15 cellular contexts compared by ENCODE assay signal in genomic region chr1:218425647-218426342, GRCh38.
DNase-seq lines count a peak whose midpoint lies in the region; ATAC-seq, FAIRE-seq and TF ChIP-seq lines count a peak whose summit lies in the region.
"Had no signal": no experiment of that assay in that cellular context is flagged by ENCODE, and none has a peak within 500 bp of the region (broad histone marks: within the 10 kb centered on the region; RNA-seq: fewer than 3 reads in every experiment).

No MANE protein-coding gene starts in this region.

- DNase-seq in AG08395 (ENCODE audit: low spot score) = peak; percentile 54
- DNase-seq in HuH-7 (ENCODE audit: low spot score) = peak; percentile 22
- peak; percentile 94 for DNase-seq in bronchial epithelial cell (ENCODE audit: low read depth)
- no peak for DNase-seq in right cardiac atrium
- DNase-seq in stimulated activated naive CD8-positive, alpha-beta T cell treated with anti-CD3 and anti-CD28 coated beads, Interleukin-15, Interleukin-2, amounts not matched to agents 100 U/mL and 50 U/mL, for 24 hours = no peak
- DNase-seq in HuH-7.5 (ENCODE audit: low spot score) = no peak
- no peak for DNase-seq in stimulated activated effector memory CD8-positive, alpha-beta T cell treated with anti-CD3 and anti-CD28 coated beads, Interleukin-12 subunit alpha, Interleukin-12 subunit beta, amount 100 ng/mL, for 72 hours (ENCODE audit: low spot score in 2 of 2)
- DNase-seq in NCI-H2029 treated with DMSO at 0.1 percent for 48 hours (lab: John Stamatoyannopoulos, UW) = no peak
- DNase-seq: activated CD4-positive, alpha-beta T cell treated with anti-CD3 and anti-CD28 coated beads, Interleukin-2, amount 50 U/mL, for 4 hours; activated naive CD4-positive, alpha-beta T cell treated with anti-CD3 and anti-CD28 coated beads for 36 hours; stimulated activated CD4-positive, alpha-beta T cell treated with anti-CD3 and anti-CD28 coated beads, Interleukin-2, amount 100 ng/mL, for 24 hours; T-helper 2 cell had no signal

- FAIRE-seq in bronchial epithelial cell (lab: Jason Lieb, UNC) = no peak
- FAIRE-seq: G401.6 had no signal

- H3K27me3 ChIP-seq in bronchial epithelial cell (ENCODE audit: control insufficient read depth, insufficient read depth, low read length) (no peaks in the 10 kb centered on the region), right cardiac atrium (ENCODE audit: control insufficient read depth, insufficient read depth) (no peaks in the 10 kb centered on the region)
- H3K27me3 ChIP-seq: heart right ventricle, ovary had no signal

- no peaks in the 10 kb centered on the region for H3K9me3 Mint-ChIP-seq in stimulated activated effector memory CD8-positive, alpha-beta T cell treated with anti-CD3 and anti-CD28 coated beads, Interleukin-12 subunit alpha, Interleukin-12 subunit beta, amount 100 ng/mL, for 72 hours
- H3K9me3 Mint-ChIP-seq: activated naive CD4-positive, alpha-beta T cell treated with anti-CD3 and anti-CD28 coated beads for 36 hours had no signal

- intact Hi-C loops in right cardiac atrium (cut with DNase I) = no loop called here

- H3K4me1 Mint-ChIP-seq in stimulated activated effector memory CD8-positive, alpha-beta T cell treated with anti-CD3 and anti-CD28 coated beads, Interleukin-12 subunit alpha, Interleukin-12 subunit beta, amount 100 ng/mL, for 72 hours = no peaks in the 10 kb centered on the region

- H3K4me3 ChIP-seq in bronchial epithelial cell (ENCODE audit: low read depth, low read length) = no peak overlapping the region
- H3K4me3 ChIP-seq in right cardiac atrium (ENCODE audit: low read length) = no peak overlapping the region
- H3K4me3 ChIP-seq: heart right ventricle, ovary had no signal

- no peak for TF ChIP-seq CTCF in bronchial epithelial cell (IDR thresholded peaks at IDR 0.05; ENCODE audit: insufficient read depth, low read length, severe bottlenecking)

- no peak overlapping the region for H3K4me3 Mint-ChIP-seq in stimulated activated effector memory CD8-positive, alpha-beta T cell treated with anti-CD3 and anti-CD28 coated beads, Interleukin-12 subunit alpha, Interleukin-12 subunit beta, amount 100 ng/mL, for 72 hours
- H3K4me3 Mint-ChIP-seq: activated naive CD4-positive, alpha-beta T cell treated with anti-CD3 and anti-CD28 coated beads for 36 hours had no signal

- peaks cover 3% of the 10 kb centered on the region for H3K4me1 ChIP-seq in right cardiac atrium (ENCODE audit: control insufficient read depth, insufficient read depth, low read length)

- no peak overlapping the region for H3K27ac Mint-ChIP-seq in stimulated activated effector memory CD8-positive, alpha-beta T cell treated with anti-CD3 and anti-CD28 coated beads, Interleukin-12 subunit alpha, Interleukin-12 subunit beta, amount 100 ng/mL, for 72 hours
- H3K27ac Mint-ChIP-seq: activated naive CD4-positive, alpha-beta T cell treated with anti-CD3 and anti-CD28 coated beads for 36 hours had no signal

- H3K36me3 ChIP-seq in bronchial epithelial cell (ENCODE audit: control insufficient read depth, insufficient read depth, low read length) = no peaks in the 10 kb centered on the region
- H3K36me3 ChIP-seq: heart right ventricle, ovary had no signal

- no peaks in the 10 kb centered on the region for H3K9me3 ChIP-seq in right cardiac atrium (ENCODE audit: control insufficient read depth, low read length)
- H3K9me3 ChIP-seq: ovary had no signal

- no peak overlapping the region for H3K27ac ChIP-seq in right cardiac atrium (ENCODE audit: low read length)
- H3K27ac ChIP-seq: ovary had no signal

- peak; percentile 76 to 81 for ATAC-seq in right cardiac atrium
- no peak for ATAC-seq in stimulated activated naive CD8-positive, alpha-beta T cell treated with anti-CD3 and anti-CD28 coated beads, Interleukin-15, Interleukin-2, amounts not matched to agents 100 U/mL and 50 U/mL, for 24 hours
- ATAC-seq in stimulated activated effector memory CD8-positive, alpha-beta T cell treated with anti-CD3 and anti-CD28 coated beads, Interleukin-12 subunit alpha, Interleukin-12 subunit beta, amount 100 ng/mL, for 72 hours = no peak

- 72% methylated on average over 5 of the region's 5 CpGs for WGBS in right cardiac atrium

- no peaks in the 10 kb centered on the region for H3K36me3 Mint-ChIP-seq in stimulated activated effector memory CD8-positive, alpha-beta T cell treated with anti-CD3 and anti-CD28 coated beads, Interleukin-12 subunit alpha, Interleukin-12 subunit beta, amount 100 ng/mL, for 72 hours

Comparison
In these comparisons a context has a peak if more than half of its experiments do, and no peak if none do; other contexts are left out.
1. DNase-seq: peak in AG08395 (single experiment), HuH-7 (single experiment) and bronchial epithelial cell (single experiment); none in right cardiac atrium (0 of 3), stimulated activated naive CD8-positive, alpha-beta T cell treated with anti-CD3 and anti-CD28 coated beads, Interleukin-15, Interleukin-2, amounts not matched to agents 100 U/mL and 50 U/mL, for 24 hours (single experiment), HuH-7.5 (single experiment), stimulated activated effector memory CD8-positive, alpha-beta T cell treated with anti-CD3 and anti-CD28 coated beads, Interleukin-12 subunit alpha, Interleukin-12 subunit beta, amount 100 ng/mL, for 72 hours (0 of 2) and NCI-H2029 treated with DMSO at 0.1 percent for 48 hours (single experiment).
2. ATAC-seq: peak in right cardiac atrium (2 of 2); none in stimulated activated naive CD8-positive, alpha-beta T cell treated with anti-CD3 and anti-CD28 coated beads, Interleukin-15, Interleukin-2, amounts not matched to agents 100 U/mL and 50 U/mL, for 24 hours (single experiment) and stimulated activated effector memory CD8-positive, alpha-beta T cell treated with anti-CD3 and anti-CD28 coated beads, Interleukin-12 subunit alpha, Interleukin-12 subunit beta, amount 100 ng/mL, for 72 hours (single experiment).